Comparison of ENCODE assay signal across 27 cellular contexts in the genomic region with DNA sequence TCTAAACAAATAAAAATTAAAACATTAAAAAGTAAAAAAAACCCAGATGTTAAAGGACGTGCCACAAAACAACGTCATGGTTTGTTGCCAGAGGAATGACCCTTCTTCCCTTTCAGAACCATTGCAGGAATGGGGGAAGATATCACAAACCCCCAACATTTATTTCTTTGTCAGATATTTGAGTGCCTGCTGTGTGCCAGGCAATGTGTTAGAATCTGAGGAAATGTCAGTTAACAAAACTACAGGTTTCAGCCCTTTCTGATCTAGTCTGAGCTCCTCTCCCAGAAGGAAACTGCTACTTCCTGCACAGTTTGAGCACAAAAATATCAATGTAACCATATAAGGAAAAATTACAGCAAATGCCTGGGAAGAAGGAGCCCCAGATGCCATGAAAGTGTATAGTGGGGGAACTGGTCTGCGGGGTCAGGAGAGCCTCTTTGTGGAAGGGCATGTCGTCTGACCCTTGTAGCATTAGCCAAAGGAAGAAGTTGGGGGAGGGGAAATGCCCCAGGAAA. TPM values are rescaled to one million over a fixed set of nuclear protein-coding genes. Genes with fewer than 3 reads are reported as not detected.
DNase-seq lines count a peak whose midpoint lies in the region; ATAC-seq and TF ChIP-seq lines count a peak whose summit lies in the region.
"Had no signal": no experiment of that assay in that cellular context is flagged by ENCODE, and none has a peak within 500 bp of the region (broad histone marks: within the 10 kb centered on the region; RNA-seq: fewer than 3 reads in every experiment).

No MANE protein-coding gene starts in this region.

- ATAC-seq in T-cell (replicated peaks in 1 of 4) (no peak), Right ventricle myocardium superior (ENCODE audit: poor library complexity) (no peak)
- ATAC-seq: left cardiac atrium had no signal

- H3K27me3 ChIP-seq in A673 (replicated peaks; ENCODE audit: insufficient read depth, low read depth, low read length, poor library complexity) = no peaks in the 10 kb centered on the region
- H3K27me3 ChIP-seq: dorsolateral prefrontal cortex, heart right ventricle, SJSA1 had no signal

- H3K4me1 ChIP-seq in A673 (ENCODE audit: insufficient read depth, low read length, poor library complexity, severe bottlenecking) = peaks cover 9% of the 10 kb centered on the region
- H3K4me1 ChIP-seq: SJSA1 had no signal

- CTCF ChIA-PET in T-cell (lab: Charles Lee) (no interaction called here), A673 (lab: Charles Lee) (no interaction called here)

- no peak overlapping the region for H3K4me3 ChIP-seq in A673 (ENCODE audit: low read depth, low read length, poor library complexity, severe bottlenecking)
- H3K4me3 ChIP-seq: dorsolateral prefrontal cortex, heart right ventricle, SJSA1 had no signal

- peak overlapping the region; percentile 77 for H3K27ac Mint-ChIP-seq in activated CD4-positive, alpha-beta T cell treated with anti-CD3 and anti-CD28 coated beads, Interleukin-2, amount 10 ng/mL, durations not matched to agents 24 days and 14 days
- H3K27ac Mint-ChIP-seq in T-cell = peak overlapping the region; percentile 42 to 61
- H3K27ac Mint-ChIP-seq: activated naive CD8-positive, alpha-beta T cell; activated T-cell treated with anti-CD3 and anti-CD28 coated beads, Interleukin-2, amount 50 U/mL, for 24 hours; stimulated activated naive B cell treated with anti-CD40 and anti-IgM and Interleukin-4, amounts not matched to agents 10 μg/mL and 1 μg/mL and 100 μg/mL, for 72 hours had no signal

- H3K27ac ChIP-seq in A673 (ENCODE audit: low read depth, low read length, poor library complexity, severe bottlenecking) = no peak overlapping the region
- H3K27ac ChIP-seq: epithelial cell of prostate, SJSA1 had no signal

- no peaks in the 10 kb centered on the region for H3K36me3 ChIP-seq in A673 (ENCODE audit: insufficient read depth, low read length, poor library complexity, severe bottlenecking)
- H3K36me3 ChIP-seq: SJSA1 had no signal

- intact Hi-C loops in activated CD4-positive, alpha-beta T cell treated with anti-CD3 and anti-CD28 coated beads, Interleukin-2, amount 10 ng/mL, durations not matched to agents 24 days and 14 days (cut with micrococcal nuclease) = no loop called here
- intact Hi-C loops in A673 (cut with micrococcal nuclease; ENCODE audit: unreplicated experiment) = no loop called here
- intact Hi-C loops in Right ventricle myocardium superior (cut with DNase I) = no loop called here

- peak overlapping the region; percentile 24 for H3K4me3 Mint-ChIP-seq in activated CD4-positive, alpha-beta T cell treated with anti-CD3 and anti-CD28 coated beads, Interleukin-2, amount 10 ng/mL, durations not matched to agents 24 days and 14 days
- H3K4me3 Mint-ChIP-seq in T-cell = peak overlapping the region in 1 of 3 donors; percentile 30
- H3K4me3 Mint-ChIP-seq: activated naive CD8-positive, alpha-beta T cell; activated T-cell treated with anti-CD3 and anti-CD28 coated beads, Interleukin-2, amount 50 U/mL, for 24 hours; central memory CD8-positive, alpha-beta T cell; stimulated activated naive B cell treated with anti-CD40 and anti-IgM and Interleukin-4, amounts not matched to agents 10 μg/mL and 1 μg/mL and 100 μg/mL, for 72 hours had no signal

- TF ChIP-seq CTCF in A673 (conservative IDR thresholded peaks at IDR 0.05; ENCODE audit: low read depth, low read length) = no peak

- no peak for DNase-seq in activated CD4-positive, alpha-beta T cell treated with anti-CD3 and anti-CD28 coated beads, Interleukin-2, amount 10 ng/mL, durations not matched to agents 24 days and 14 days
- DNase-seq in activated CD4-positive, alpha-beta T cell treated with anti-CD3 and anti-CD28 coated beads for 4 hours = no peak
- DNase-seq in EH (ENCODE audit: low read depth) (peak; percentile 48), T-cell (no peak), foreskin melanocyte (peak; percentile 10), A673 (ENCODE audit: low spot score) (no peak), Right ventricle myocardium superior (no peak), NCI-H526 (lab: John Stamatoyannopoulos, UW) (no peak)
- DNase-seq: 8988T; activated T-cell treated with anti-CD3 and anti-CD28 coated beads, Interleukin-2, amount 50 U/mL, for 24 hours; AML-193; dorsolateral prefrontal cortex; H7; heart right ventricle; left cardiac atrium; mesenchymal stem cell; NCI-H1092 treated with DMSO at 0.1 percent for 48 hours; NCI-H187 treated with DMSO at 0.1 percent for 48 hours; NCI-H526 treated with DMSO at 0.1 percent for 48 hours; stimulated activated CD4-positive, alpha-beta T cell treated with anti-CD3 and anti-CD28 coated beads, Interleukin-2, amount 100 ng/mL, for 48 hours; stimulated activated naive B cell treated with anti-CD40 and anti-IgM and Interleukin-4, amounts not matched to agents 10 μg/mL and 1 μg/mL and 100 μg/mL, for 72 hours had no signal

- H3K9me3 Mint-ChIP-seq in activated CD4-positive, alpha-beta T cell treated with anti-CD3 and anti-CD28 coated beads, Interleukin-2, amount 10 ng/mL, durations not matched to agents 24 days and 14 days = no peaks in the 10 kb centered on the region
- no peaks in the 10 kb centered on the region for H3K9me3 Mint-ChIP-seq in T-cell
- H3K9me3 Mint-ChIP-seq: activated T-cell treated with anti-CD3 and anti-CD28 coated beads, Interleukin-2, amount 50 U/mL, for 24 hours; central memory CD8-positive, alpha-beta T cell; stimulated activated naive B cell treated with anti-CD40 and anti-IgM and Interleukin-4, amounts not matched to agents 10 μg/mL and 1 μg/mL and 100 μg/mL, for 72 hours had no signal

- H3K4me1 Mint-ChIP-seq in activated CD4-positive, alpha-beta T cell treated with anti-CD3 and anti-CD28 coated beads, Interleukin-2, amount 10 ng/mL, durations not matched to agents 24 days and 14 days = peaks cover 10% of the 10 kb centered on the region
- H3K4me1 Mint-ChIP-seq in T-cell = peaks cover 6 to 15% (median 13%) of the 10 kb centered on the region in 3 donors
- H3K4me1 Mint-ChIP-seq: central memory CD8-positive, alpha-beta T cell had no signal

- no peaks in the 10 kb centered on the region for H3K9me3 ChIP-seq in A673 (ENCODE audit: low read depth, low read length, poor library complexity, severe bottlenecking)
- H3K9me3 ChIP-seq: heart right ventricle, SJSA1 had no signal

- no TSS peak for BruUV-seq in A673 (replicated peaks; lab: Mats Ljungman, UMichigan)

- no peaks in the 10 kb centered on the region for H3K27me3 Mint-ChIP-seq in activated CD4-positive, alpha-beta T cell treated with anti-CD3 and anti-CD28 coated beads, Interleukin-2, amount 10 ng/mL, durations not matched to agents 24 days and 14 days
- H3K27me3 Mint-ChIP-seq in T-cell = no peaks in the 10 kb centered on the region
- H3K27me3 Mint-ChIP-seq: activated naive CD8-positive, alpha-beta T cell; activated T-cell treated with anti-CD3 and anti-CD28 coated beads, Interleukin-2, amount 50 U/mL, for 24 hours; central memory CD8-positive, alpha-beta T cell; stimulated activated naive B cell treated with anti-CD40 and anti-IgM and Interleukin-4, amounts not matched to agents 10 μg/mL and 1 μg/mL and 100 μg/mL, for 72 hours had no signal

- POLR2A ChIA-PET in T-cell (lab: Charles Lee) (interaction anchor here in 1 of 2 donors (0.6 kb wide), 1 partner anchor 114 kb away, joined by 3 read pairs; no protein-coding TSS in a partner anchor), A673 (lab: Charles Lee; ENCODE audit: low non-redundant PET) (no interaction called here)

- peaks cover 35% of the 10 kb centered on the region for H3K36me3 Mint-ChIP-seq in activated CD4-positive, alpha-beta T cell treated with anti-CD3 and anti-CD28 coated beads, Interleukin-2, amount 10 ng/mL, durations not matched to agents 24 days and 14 days (ENCODE audit: low read depth)
- peaks cover 27% of the 10 kb centered on the region for H3K36me3 Mint-ChIP-seq in T-cell

RNA-seq across cellular contexts. Expression of gene NHERF4, which starts 7.1 kb away (rescaled TPM):
- total RNA-seq in activated CD4-positive, alpha-beta T cell treated with anti-CD3 and anti-CD28 coated beads, Interleukin-2, amount 10 ng/mL, durations not matched to agents 24 days and 14 days = 0.54 and 0.58 TPM in 2 replicates
- 1 to 10 TPM in 1 of 5 donors, under 1 TPM in 3, not detected in 1; 0.30 to 1.1 (median 0.73) TPM for total RNA-seq in T-cell
- total RNA-seq in A673 (2021) = not detected in 2 replicates
- total RNA-seq in Right ventricle myocardium superior = not detected
- total RNA-seq: H7, HT1080, SJSA1, temporal lobe had no signal

RNA-seq across cellular contexts. Expression of gene NLRX1, which starts 9.7 kb away (rescaled TPM):
- 23.3 and 25.0 TPM in 2 replicates for total RNA-seq in activated CD4-positive, alpha-beta T cell treated with anti-CD3 and anti-CD28 coated beads, Interleukin-2, amount 10 ng/mL, durations not matched to agents 24 days and 14 days
- total RNA-seq in T-cell (10 to 100 TPM in 3 of 5 donors, 1 to 10 TPM in 2; 6.5 to 12.8 (median 11.6) TPM), A673 (2021) (1.4 and 2.7 TPM in 2 replicates), Right ventricle myocardium superior (34.0 TPM)

RNA-seq across cellular contexts. Expression of gene CBL, which starts 27.9 kb away (rescaled TPM):
- total RNA-seq in activated CD4-positive, alpha-beta T cell treated with anti-CD3 and anti-CD28 coated beads, Interleukin-2, amount 10 ng/mL, durations not matched to agents 24 days and 14 days = 36.4 and 36.5 TPM in 2 replicates
- total RNA-seq in T-cell = 10 to 100 TPM; 40.9 to 42.2 (median 41.1) TPM
- 39.9 and 40.7 TPM in 2 replicates for total RNA-seq in A673 (2021)
- total RNA-seq in Right ventricle myocardium superior = 6.5 TPM

RNA-seq across cellular contexts. Expression of gene ABCG4, which starts 29.4 kb away (rescaled TPM):
- 0.07 TPM in 1 of 2 replicates, not detected in the other for total RNA-seq in activated CD4-positive, alpha-beta T cell treated with anti-CD3 and anti-CD28 coated beads, Interleukin-2, amount 10 ng/mL, durations not matched to agents 24 days and 14 days
- total RNA-seq in T-cell = under 1 TPM in 1 of 5 donors, not detected in 4; 0.09 TPM
- 0.33 TPM in 1 of 2 replicates, not detected in the other for total RNA-seq in A673 (2021)
- total RNA-seq in Right ventricle myocardium superior = 1.5 TPM
- total RNA-seq: HT1080 had no signal

RNA-seq across cellular contexts. Expression of gene HINFP, which starts 56.8 kb away (rescaled TPM):
- total RNA-seq in activated CD4-positive, alpha-beta T cell treated with anti-CD3 and anti-CD28 coated beads, Interleukin-2, amount 10 ng/mL, durations not matched to agents 24 days and 14 days = 34.9 and 41.4 TPM in 2 replicates
- total RNA-seq in T-cell (10 to 100 TPM; 30.0 to 68.5 (median 56.7) TPM), A673 (2021) (31.7 and 31.9 TPM in 2 replicates), Right ventricle myocardium superior (13.3 TPM)

Comparison
In these comparisons a context has a peak if more than half of its experiments do, and no peak if none do; other contexts are left out.
1. DNase-seq: peak in EH (single experiment) and foreskin melanocyte (single experiment); none in activated CD4-positive, alpha-beta T cell treated with anti-CD3 and anti-CD28 coated beads, Interleukin-2, amount 10 ng/mL, durations not matched to agents 24 days and 14 days (single experiment), activated CD4-positive, alpha-beta T cell treated with anti-CD3 and anti-CD28 coated beads for 4 hours (0 of 2), T-cell (0 of 34), A673 (single experiment), Right ventricle myocardium superior (single experiment) and NCI-H526 (0 of 2).